24 cellular contexts compared by ENCODE assay signal in the genomic region with DNA sequence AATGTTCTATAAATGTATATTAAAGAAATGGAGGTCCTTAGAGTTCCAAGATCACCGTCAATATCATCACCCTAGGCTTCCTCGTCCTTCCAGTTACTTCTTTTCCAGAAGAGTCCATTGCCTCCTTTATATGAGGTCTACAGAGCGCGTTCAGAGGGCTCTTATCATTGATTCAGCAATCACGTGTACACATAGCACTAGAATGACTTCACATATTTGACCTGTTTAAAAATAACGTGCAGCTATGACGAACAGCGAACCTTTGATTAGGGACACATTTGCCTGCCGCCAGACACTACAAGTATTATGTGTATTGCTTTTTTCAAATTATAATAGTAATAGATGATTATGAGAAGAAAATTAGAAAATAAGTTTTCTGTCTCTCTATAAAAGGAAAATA. TPM values are rescaled to one million over a fixed set of nuclear protein-coding genes. Genes with fewer than 3 reads are reported as not detected.
DNase-seq lines count a peak whose midpoint lies in the region; ATAC-seq, FAIRE-seq and TF ChIP-seq lines count a peak whose summit lies in the region.
"Had no signal": no experiment of that assay in that cellular context is flagged by ENCODE, and none has a peak within 500 bp of the region (broad histone marks: within the 10 kb centered on the region; RNA-seq: fewer than 3 reads in every experiment).

No MANE protein-coding gene starts in this region.

- in situ Hi-C loops in HepG2 (cut with HindIII; ENCODE audit: extremely low pct_ligation_motif_present, low pct_unique_long_range_greater_than_20kb), result no loop called here

- no peak overlapping the region for H2AFZ ChIP-seq in HepG2 (ENCODE audit: low read length)

- TF ChIP-seq EP300 in HepG2 (IDR thresholded peaks at IDR 0.05; ENCODE audit: low read depth in 2 of 2, low read length in 2 of 2) (no peak), HepG2 (CRISPR knock-in tag; IDR thresholded peaks at IDR 0.05; ENCODE audit: borderline replicate concordance) (no peak)

- H3K79me2 ChIP-seq in HepG2 (ENCODE audit: insufficient read depth, low read length), result peaks cover 83% of the 10 kb centered on the region

- H3K9me3 Mint-ChIP-seq in WTC11, result no peaks in the 10 kb centered on the region
- H3K9me3 Mint-ChIP-seq: activated naive CD8-positive, alpha-beta T cell treated with anti-CD3 and anti-CD28 coated beads, Interleukin-2, amount 50 U/mL, for 24 hours; activated T-helper 17 cell treated with anti-CD3 and anti-CD28 coated beads, Interleukin-2, amount 50 U/mL, for 72 hours; CD14-positive monocyte; IgD-negative memory B cell; naive thymus-derived CD8-positive, alpha-beta T cell; stimulated activated naive CD8-positive, alpha-beta T cell treated with anti-CD3 and anti-CD28 coated beads, Interleukin-15, amount 100 ng/mL, for 72 hours had no signal

- 95% methylated on average over 9 of the region's 9 CpGs for WGBS in HepG2 (ENCODE audit: low lambda C conversion rate)
- WGBS in testis, 2 donors, result 60 to 90% methylated on average over 9 of the region's 9 CpGs

- H3K27ac ChIP-seq in HepG2 (ENCODE audit: extremely low read length, insufficient read depth, low read length) (peak overlapping the region; percentile 31), testis (no peak overlapping the region), colonic mucosa (no peak overlapping the region), SJCRH30 (no peak overlapping the region)
- H3K27ac ChIP-seq: vagina had no signal

- ATAC-seq in WTC11 (no peak), HepG2 (no peak), HG02973 (IDR thresholded peaks at IDR 0.05; ENCODE audit: unreplicated experiment) (no peak)
- ATAC-seq: activated CD8-positive, alpha-beta memory T cell treated with anti-CD3 and anti-CD28 coated beads, Interleukin-2, amount 10 ng/mL, durations not matched to agents 7 days and 5 days; activated naive CD8-positive, alpha-beta T cell treated with anti-CD3 and anti-CD28 coated beads, Interleukin-2, amount 50 U/mL, for 24 hours; activated T-helper 17 cell treated with anti-CD3 and anti-CD28 coated beads, Interleukin-2, amount 50 U/mL, for 72 hours; naive thymus-derived CD8-positive, alpha-beta T cell; stimulated activated naive CD8-positive, alpha-beta T cell treated with anti-CD3 and anti-CD28 coated beads, Interleukin-15, amount 100 ng/mL, for 72 hours had no signal

- no peak overlapping the region for H3K4me2 ChIP-seq in HepG2 (ENCODE audit: low read depth, low read length)

- no peak overlapping the region for H3K4me3 Mint-ChIP-seq in WTC11
- H3K4me3 Mint-ChIP-seq: activated CD8-positive, alpha-beta memory T cell treated with anti-CD3 and anti-CD28 coated beads, Interleukin-2, amount 10 ng/mL, durations not matched to agents 7 days and 5 days; activated naive CD8-positive, alpha-beta T cell treated with anti-CD3 and anti-CD28 coated beads, Interleukin-2, amount 50 U/mL, for 24 hours; activated T-helper 17 cell treated with anti-CD3 and anti-CD28 coated beads, Interleukin-2, amount 50 U/mL, for 72 hours; CD14-positive monocyte; IgD-negative memory B cell; memory B cell; naive thymus-derived CD8-positive, alpha-beta T cell; stimulated activated naive CD8-positive, alpha-beta T cell treated with anti-CD3 and anti-CD28 coated beads, Interleukin-15, amount 100 ng/mL, for 72 hours had no signal

- peak overlapping the region; percentile 71 for H3K27ac Mint-ChIP-seq in WTC11
- H3K27ac Mint-ChIP-seq: activated CD8-positive, alpha-beta memory T cell treated with anti-CD3 and anti-CD28 coated beads, Interleukin-2, amount 10 ng/mL, durations not matched to agents 7 days and 5 days; activated naive CD8-positive, alpha-beta T cell treated with anti-CD3 and anti-CD28 coated beads, Interleukin-2, amount 50 U/mL, for 24 hours; activated T-helper 17 cell treated with anti-CD3 and anti-CD28 coated beads, Interleukin-2, amount 50 U/mL, for 72 hours; CD14-positive monocyte; IgD-negative memory B cell; memory B cell; naive thymus-derived CD8-positive, alpha-beta T cell; stimulated activated naive CD8-positive, alpha-beta T cell treated with anti-CD3 and anti-CD28 coated beads, Interleukin-15, amount 100 ng/mL, for 72 hours had no signal

- no peak for TF ChIP-seq RAD21 in HepG2 (CRISPR knock-in tag; IDR thresholded peaks at IDR 0.05)

- DNase-seq in WTC11 (ENCODE audit: low spot score) (no peak), erythroblast (lab: John Stamatoyannopoulos, UW) (peak; percentile 17 to 24), HepG2 (ENCODE audit: low spot score) (no peak), testis (peak; percentile 54), colonic mucosa (no peak), SJCRH30 (no peak), NCI-H1436 (lab: John Stamatoyannopoulos, UW) (no peak)
- DNase-seq: activated CD8-positive, alpha-beta memory T cell treated with anti-CD3 and anti-CD28 coated beads, Interleukin-2, amount 10 ng/mL, durations not matched to agents 7 days and 5 days; activated naive CD8-positive, alpha-beta T cell treated with anti-CD3 and anti-CD28 coated beads, Interleukin-2, amount 50 U/mL, for 24 hours; H7; naive thymus-derived CD8-positive, alpha-beta T cell; NCI-H1694 treated with DMSO at 0.1 percent for 48 hours; NCI-H2227 treated with DMSO at 0.1 percent for 48 hours; stimulated activated CD4-positive, alpha-beta T cell treated with anti-CD3 and anti-CD28 coated beads, Interleukin-4, amount 100 ng/mL, for 1 hour; stimulated activated naive CD8-positive, alpha-beta T cell treated with anti-CD3 and anti-CD28 coated beads, Interleukin-15, amount 100 ng/mL, for 72 hours; T1000 had no signal

- CTCF ChIA-PET in WTC11 (lab: Charles Lee) (no interaction called here), HepG2 (lab: Yijun Ruan, JAX; ENCODE audit: low intra/inter-chr PET ratio, low total read pairs) (no interaction called here)

- no peaks in the 10 kb centered on the region for H4K20me1 ChIP-seq in HepG2 (ENCODE audit: insufficient read depth, low read length)

- TF ChIP-seq POLR2A in erythroblast (IDR thresholded peaks at IDR 0.05; ENCODE audit: low read length), result no peak
- TF ChIP-seq POLR2A in HepG2 (IDR thresholded peaks at IDR 0.05; ENCODE audit: insufficient read depth in 1 of 2, low read depth in 2 of 2, low read length in 2 of 2), result no peak
- no peak for TF ChIP-seq POLR2A in testis (IDR thresholded peaks at IDR 0.05)

- POLR2A ChIA-PET in WTC11 (lab: Charles Lee) (no interaction called here), HepG2 (lab: Yijun Ruan, JAX) (no interaction called here)

- no peak for FAIRE-seq in HepG2 (lab: Jason Lieb, UNC)
- FAIRE-seq: G401.6, RCC 7860 had no signal

- no TSS peak for BruUV-seq in HepG2 (replicated peaks; lab: Mats Ljungman, UMichigan)

- TF ChIP-seq CTCF in WTC11 (IDR thresholded peaks at IDR 0.05) (no peak), HepG2 (CRISPR knock-in tag; IDR thresholded peaks at IDR 0.05) (no peak), testis (IDR thresholded peaks at IDR 0.05) (no peak), colonic mucosa (IDR thresholded peaks at IDR 0.05) (no peak)

- H3K9me3 ChIP-seq in HepG2 (ENCODE audit: low read length), result no peaks in the 10 kb centered on the region
- H3K9me3 ChIP-seq in testis, result no peaks in the 10 kb centered on the region
- no peaks in the 10 kb centered on the region for H3K9me3 ChIP-seq in colonic mucosa
- no peaks in the 10 kb centered on the region for H3K9me3 ChIP-seq in SJCRH30 (replicated peaks)
- H3K9me3 ChIP-seq: vagina had no signal

- H3K36me3 Mint-ChIP-seq in WTC11, result no peaks in the 10 kb centered on the region; the same call in 1 of the 2 replicates
- H3K36me3 Mint-ChIP-seq: activated CD8-positive, alpha-beta memory T cell treated with anti-CD3 and anti-CD28 coated beads, Interleukin-2, amount 10 ng/mL, durations not matched to agents 7 days and 5 days had no signal

- H3K9ac ChIP-seq in HepG2 (ENCODE audit: insufficient read depth, low read depth, low read length), result no peak overlapping the region
- H3K9ac ChIP-seq in colonic mucosa (ENCODE audit: low read depth in 2 of 2, low read length in 2 of 2), result no peak overlapping the region

- no peaks in the 10 kb centered on the region for H3K36me3 ChIP-seq in HepG2 (replicated peaks in 1 of 2; ENCODE audit: control insufficient read depth in 1 of 2, insufficient read depth in 2 of 2, low read length in 2 of 2)
- H3K36me3 ChIP-seq in testis (ENCODE audit: low read depth, missing control alignments), result no peaks in the 10 kb centered on the region
- H3K36me3 ChIP-seq in colonic mucosa, result no peaks in the 10 kb centered on the region
- no peaks in the 10 kb centered on the region for H3K36me3 ChIP-seq in SJCRH30
- H3K36me3 ChIP-seq: vagina had no signal

- peaks cover 80% of the 10 kb centered on the region for H3K4me1 Mint-ChIP-seq in WTC11

- H3K4me1 ChIP-seq in HepG2 (ENCODE audit: insufficient read depth, low read length), result peaks cover 84% of the 10 kb centered on the region
- H3K4me1 ChIP-seq in testis, result peaks cover 15% of the 10 kb centered on the region
- no peaks in the 10 kb centered on the region for H3K4me1 ChIP-seq in colonic mucosa
- H3K4me1 ChIP-seq in SJCRH30, result peaks cover 23% of the 10 kb centered on the region

- intact Hi-C loops in HepG2 (cut with micrococcal nuclease; ENCODE audit: unreplicated experiment) (no loop called here), testis (cut with DNase I; ENCODE audit: low total_unique reads) (no loop called here), colonic mucosa (cut with DNase I) (no loop called here)

- no peaks in the 10 kb centered on the region for H3K27me3 Mint-ChIP-seq in WTC11 (ENCODE audit: low read depth)
- H3K27me3 Mint-ChIP-seq: activated naive CD8-positive, alpha-beta T cell treated with anti-CD3 and anti-CD28 coated beads, Interleukin-2, amount 50 U/mL, for 24 hours; IgD-negative memory B cell; stimulated activated naive CD8-positive, alpha-beta T cell treated with anti-CD3 and anti-CD28 coated beads, Interleukin-15, amount 100 ng/mL, for 72 hours had no signal

- H3K4me3 ChIP-seq in HepG2 (replicated peaks in 1 of 3; ENCODE audit: insufficient read depth in 1 of 3, low read depth in 2 of 3, low read length in 3 of 3), result no peak overlapping the region
- H3K4me3 ChIP-seq in testis, result no peak overlapping the region
- no peak overlapping the region for H3K4me3 ChIP-seq in colonic mucosa
- no peak overlapping the region for H3K4me3 ChIP-seq in SJCRH30
- H3K4me3 ChIP-seq: vagina had no signal

- no peaks in the 10 kb centered on the region for H3K27me3 ChIP-seq in HepG2 (ENCODE audit: control insufficient read depth in 1 of 2, insufficient read depth in 2 of 2, low read length in 2 of 2)
- H3K27me3 ChIP-seq in testis, result no peaks in the 10 kb centered on the region
- H3K27me3 ChIP-seq in colonic mucosa, result no peaks in the 10 kb centered on the region
- no peaks in the 10 kb centered on the region for H3K27me3 ChIP-seq in SJCRH30
- H3K27me3 ChIP-seq: vagina had no signal

RNA-seq across cellular contexts. Expression of a gene that starts 26.0 kb away (rescaled TPM):
- total RNA-seq in WTC11 (2021), result 116 to 125 TPM (median 120 TPM) in 3 replicates
- 12.0 and 15.9 TPM in 2 replicates for total RNA-seq in HepG2 (2016; rRNA removed; fragmentation: Illumina TruSeq; extraction: Trizol)
- 22.3 and 26.4 TPM in 2 replicates for total RNA-seq in HepG2 (2016; cell fraction: cytosol; rRNA removed; fragmentation: Illumina TruSeq; extraction: Trizol; ENCODE audit: low read depth)
- 12.4 and 15.9 TPM in 2 replicates for total RNA-seq in HepG2 (2016; cell fraction: insoluble cytoplasmic fraction; rRNA removed; fragmentation: Illumina TruSeq; extraction: Trizol)
- total RNA-seq in HepG2 (2016; cell fraction: membrane; rRNA removed; fragmentation: Illumina TruSeq; extraction: Trizol), result 9.1 and 9.4 TPM in 2 replicates
- total RNA-seq in HepG2 (2016; cell fraction: nucleus; rRNA removed; fragmentation: Illumina TruSeq; extraction: Trizol), result 30.4 and 44.0 TPM in 2 replicates
- 18.4 and 22.8 TPM in 2 replicates for polyA plus RNA-seq in HepG2 (2011; rRNA removed)
- 18.9 and 21.0 TPM in 2 replicates for polyA plus RNA-seq in HepG2 (2011; cell fraction: cytosol; rRNA removed)
- polyA plus RNA-seq in HepG2 (2011; cell fraction: nucleus; rRNA removed), result 132 and 162 TPM in 2 replicates
- 24.6 and 26.4 TPM in 2 replicates for polyA plus RNA-seq in HepG2 (2012)
- 0.51 and 0.54 TPM in 2 replicates for polyA plus RNA-seq in HepG2 (2016; cell fraction: cytosol; fragmentation: Illumina TruSeq; extraction: Trizol; ENCODE audit: low read depth)
- 5.1 and 6.9 TPM in 2 replicates for polyA plus RNA-seq in HepG2 (2016; cell fraction: insoluble cytoplasmic fraction; fragmentation: Illumina TruSeq; extraction: Trizol; ENCODE audit: low read depth)
- 1.3 and 1.5 TPM in 2 replicates for polyA plus RNA-seq in HepG2 (2016; cell fraction: membrane; fragmentation: Illumina TruSeq; extraction: Trizol; ENCODE audit: low read depth)
- 18.9 and 21.8 TPM in 2 replicates for polyA plus RNA-seq in HepG2 (2016; cell fraction: nucleus; fragmentation: Illumina TruSeq; extraction: Trizol; ENCODE audit: insufficient read depth, low read depth)
- 153 and 191 TPM in 2 replicates for polyA minus RNA-seq in HepG2 (2011; rRNA and poly(A)+ RNA removed; ENCODE audit: low replicate concordance)
- 117 and 121 TPM in 2 replicates for polyA minus RNA-seq in HepG2 (2011; cell fraction: cytosol; rRNA and poly(A)+ RNA removed)
- polyA minus RNA-seq in HepG2 (2011; cell fraction: nucleus; rRNA and poly(A)+ RNA removed), result 127 TPM in 2 replicates
- total RNA-seq in testis, result 100 to 1,000 TPM; 157 to 172 TPM
- 25.8 TPM for polyA plus RNA-seq in testis (ENCODE audit: insufficient read depth, low read depth, low replicate concordance)
- 10 to 100 TPM; 35.0 to 37.0 TPM for total RNA-seq in colonic mucosa
- total RNA-seq in SJCRH30 (2014; rRNA removed; shearing (Covaris generic)), result 22.4 and 24.1 TPM in 2 replicates

Comparison
In these comparisons a context has a peak if more than half of its experiments do, and no peak if none do; other contexts are left out.
1. DNase-seq: peak in erythroblast (2 of 2) and testis (single experiment); none in WTC11 (single experiment), HepG2 (single experiment), colonic mucosa (single experiment), SJCRH30 (0 of 2) and NCI-H1436 (single experiment).